ENCODE assay signal across 25 cellular contexts in genomic region chr20:608970-609369, GRCh38. TPM values are rescaled to one million over a fixed set of nuclear protein-coding genes. Genes with fewer than 3 reads are reported as not detected.
DNase-seq lines count a peak whose midpoint lies in the region; TF ChIP-seq lines count a peak whose summit lies in the region.
"Had no signal": no experiment of that assay in that cellular context is flagged by ENCODE, and none has a peak within 500 bp of the region (broad histone marks: within the 10 kb centered on the region; RNA-seq: fewer than 3 reads in every experiment).

No MANE protein-coding gene starts in this region.

- H3K9me3 ChIP-seq in left ventricle myocardium inferior (replicated peaks): no peaks in the 10 kb centered on the region
- no peaks in the 10 kb centered on the region for H3K9me3 ChIP-seq in iPS-20b (ENCODE audit: insufficient read depth, low read depth, low read length)
- no peaks in the 10 kb centered on the region for H3K9me3 ChIP-seq in skeletal muscle tissue (ENCODE audit: control insufficient read depth in 3 of 3, low read length in 3 of 3)
- H3K9me3 ChIP-seq: BE2C, upper lobe of left lung had no signal

- H3K9ac ChIP-seq in iPS-20b (ENCODE audit: low read depth, low read length) (no peak overlapping the region), skeletal muscle tissue (ENCODE audit: low read depth in 1 of 3, low read length in 3 of 3) (peak overlapping the region; percentile 10 to 72 (median 30))
- H3K9ac ChIP-seq: GM23248 had no signal

- H3K9me3 Mint-ChIP-seq in chondrocyte (ENCODE audit: low read depth): no peaks in the 10 kb centered on the region
- H3K9me3 Mint-ChIP-seq: activated CD4-positive, alpha-beta T cell treated with anti-CD3 and anti-CD28 coated beads, Interleukin-2, amount 10 ng/mL, durations not matched to agents 7 days and 5 days; neural crest cell had no signal

- H3K27me3 Mint-ChIP-seq in chondrocyte (ENCODE audit: low read depth): peaks cover 45% of the 10 kb centered on the region

- H3K4me3 Mint-ChIP-seq in chondrocyte (ENCODE audit: unreplicated experiment): peak overlapping the region; percentile 6
- H3K4me3 Mint-ChIP-seq: activated CD4-positive, alpha-beta T cell treated with anti-CD3 and anti-CD28 coated beads, Interleukin-2, amount 10 ng/mL, durations not matched to agents 7 days and 5 days; neural crest cell had no signal

- H3K27ac Mint-ChIP-seq in chondrocyte (ENCODE audit: unreplicated experiment): no peak overlapping the region
- H3K27ac Mint-ChIP-seq: activated CD4-positive, alpha-beta T cell treated with anti-CD3 and anti-CD28 coated beads, Interleukin-2, amount 10 ng/mL, durations not matched to agents 7 days and 5 days; immature natural killer cell had no signal

- intact Hi-C loops in left ventricle myocardium inferior (cut with micrococcal nuclease): no loop called here
- intact Hi-C loops in cardiac septum (cut with DNase I): loop anchor here (5.0 kb wide), 1 partner anchor 37 kb away; no protein-coding TSS in a partner anchor

- DNase-seq in left ventricle myocardium inferior (no peak), cardiac septum (ENCODE audit: low spot score) (no peak), chondrocyte (ENCODE audit: low spot score) (no peak), NCI-H2227 (lab: John Stamatoyannopoulos, UW; ENCODE audit: unreplicated experiment) (no peak)
- no peak for DNase-seq in stimulated activated naive CD4-positive, alpha-beta T cell (lab: John Stamatoyannopoulos, UW)
- no peak for DNase-seq in stimulated activated CD4-positive, alpha-beta T cell treated with anti-CD3 and anti-CD28 coated beads, Interleukin-4, amount 100 ng/mL, for 1 hour
- DNase-seq: activated CD4-positive, alpha-beta T cell treated with anti-CD3 and anti-CD28 coated beads, Interleukin-2, amount 10 ng/mL, durations not matched to agents 7 days and 5 days; activated naive CD4-positive, alpha-beta T cell treated with anti-CD3 and anti-CD28 coated beads, Interleukin-2, amount 50 U/mL, for 16 hours; BE2C; dermis blood vessel endothelial cell; GM23248; immature natural killer cell; midbrain; NCI-H1092 treated with DMSO at 0.1 percent for 48 hours; NCI-H187 treated with DMSO at 0.1 percent for 48 hours; NCI-H774 had no signal

- peaks cover 4% of the 10 kb centered on the region for H3K36me3 Mint-ChIP-seq in chondrocyte (ENCODE audit: low read depth)
- H3K36me3 Mint-ChIP-seq: immature natural killer cell had no signal

- peaks cover 5% of the 10 kb centered on the region for H3K36me3 ChIP-seq in left ventricle myocardium inferior
- H3K36me3 ChIP-seq in iPS-20b (ENCODE audit: insufficient read depth, low read depth, low read length): no peaks in the 10 kb centered on the region
- no peaks in the 10 kb centered on the region for H3K36me3 ChIP-seq in skeletal muscle tissue (ENCODE audit: control insufficient read depth in 3 of 3, insufficient read depth in 3 of 3, low read length in 3 of 3)
- H3K36me3 ChIP-seq: BE2C, cardiac muscle cell, upper lobe of left lung had no signal

- TF ChIP-seq CTCF in left ventricle myocardium inferior (IDR thresholded peaks at IDR 0.05; ENCODE audit: borderline replicate concordance): no peak
- TF ChIP-seq CTCF in chondrocyte (IDR thresholded peaks at IDR 0.05): no peak

- H3K4me1 ChIP-seq in left ventricle myocardium inferior (peaks cover 78% of the 10 kb centered on the region), iPS-20b (ENCODE audit: insufficient read depth, low read length) (peaks cover 14% of the 10 kb centered on the region), skeletal muscle tissue (ENCODE audit: control insufficient read depth in 3 of 3, insufficient read depth in 3 of 3, low read length in 3 of 3) (peaks cover 8 to 11% (median 9%) of the 10 kb centered on the region in 3 donors)
- H3K4me1 ChIP-seq: BE2C had no signal

- H3K27me3 ChIP-seq in left ventricle myocardium inferior (ENCODE audit: low read depth) (peaks cover 21% of the 10 kb centered on the region), iPS-20b (ENCODE audit: insufficient read depth, low read length) (peaks cover 56% of the 10 kb centered on the region), skeletal muscle tissue (ENCODE audit: control insufficient read depth in 3 of 3, insufficient read depth in 3 of 3, low read length in 3 of 3) (peaks cover 48 to 55% (median 53%) of the 10 kb centered on the region in 3 donors)

- H3K4me3 ChIP-seq in left ventricle myocardium inferior (peak overlapping the region; percentile 80), iPS-20b (ENCODE audit: low read length) (peak overlapping the region; percentile 61), skeletal muscle tissue (ENCODE audit: low read length in 3 of 3) (peak overlapping the region; percentile 54 to 66 (median 60))
- H3K4me3 ChIP-seq: GM23248 had no signal

- H3K4me1 Mint-ChIP-seq in chondrocyte (ENCODE audit: low read depth): peaks cover 15% of the 10 kb centered on the region

- H3K27ac ChIP-seq in left ventricle myocardium inferior (replicated peaks) (peak overlapping the region; percentile 94), iPS-20b (ENCODE audit: low read length) (no peak overlapping the region), skeletal muscle tissue (ENCODE audit: low read depth, low read length) (peak overlapping the region; percentile 50)
- H3K27ac ChIP-seq: cardiac muscle cell, GM23248, RWPE1, skin epidermis, upper lobe of left lung had no signal

RNA-seq across cellular contexts. Expression of gene TCF15, which starts 1.1 kb away (rescaled TPM):
- 11.1 TPM for total RNA-seq in left ventricle myocardium inferior
- 4.8 TPM for total RNA-seq in cardiac septum
- 0.28 to 0.50 TPM in 2 of 3 replicates, not detected in the other for total RNA-seq in chondrocyte
- 2.1 TPM for total RNA-seq in skeletal muscle tissue
- total RNA-seq: activated CD4-positive, alpha-beta T cell treated with anti-CD3 and anti-CD28 coated beads, Interleukin-2, amount 10 ng/mL, durations not matched to agents 7 days and 5 days; GM23248; left lobe of liver; T-helper 2 cell treated with Interferon-gamma antibody and Interleukin-4, amounts not matched to agents 100 ng/mL and 5 ng/mL, for 36 hours had no signal

RNA-seq across cellular contexts. Expression of gene SRXN1, which starts 44.0 kb away (rescaled TPM):
- total RNA-seq in left ventricle myocardium inferior: 55.3 TPM
- total RNA-seq in cardiac septum: 38.4 TPM
- total RNA-seq in chondrocyte: 19.3 to 20.8 TPM (median 20.6 TPM) in 3 replicates
- 11.0 TPM for total RNA-seq in skeletal muscle tissue
